ENCODE assay signal across 8 cellular contexts in genomic region chr3:38455639-38456430, GRCh38. TPM values are rescaled to one million over a fixed set of nuclear protein-coding genes. Genes with fewer than 3 reads are reported as not detected.
DNase-seq lines count a peak whose midpoint lies in the region; ATAC-seq, FAIRE-seq and TF ChIP-seq lines count a peak whose summit lies in the region.

No MANE protein-coding gene starts in this region.

- H3K4me2 ChIP-seq in K562 (ENCODE audit: insufficient read depth, low read length) = peak overlapping the region; percentile 89

- CTCF ChIA-PET in K562 (lab: Yijun Ruan, JAX; ENCODE audit: low intra/inter-chr PET ratio) = no interaction called here

- peak in 2 of 4 experiments; percentile 13 to 21 for DNase-seq in K562 (ENCODE audit: extremely low read depth in 1 of 4, low spot score in 3 of 4)
- DNase-seq in left lung = no peak
- DNase-seq in thoracic aorta (ENCODE audit: low spot score) = no peak
- no peak for DNase-seq in NCI-H1436 treated with DMSO at 0.1 percent for 48 hours (lab: John Stamatoyannopoulos, UW)
- DNase-seq in DMS153 treated with DMSO at 0.1 percent for 48 hours (lab: John Stamatoyannopoulos, UW; ENCODE audit: unreplicated experiment) = no peak

- H3K27me3 ChIP-seq in HUES6 (ENCODE audit: control insufficient read depth, insufficient read depth, low read length) (no peaks in the 10 kb centered on the region), K562 (ENCODE audit: control insufficient read depth in 2 of 2, insufficient read depth in 2 of 2, low read length in 2 of 2) (no peaks in the 10 kb centered on the region), left lung (peaks cover 0 to 37% of the 10 kb centered on the region in 2 donors), thoracic aorta (replicated peaks; ENCODE audit: insufficient read depth) (no peaks in the 10 kb centered on the region)

- TF ChIP-seq RAD21 in K562 (CRISPR knock-in tag; conservative IDR thresholded peaks at IDR 0.05 in 1 of 2, IDR thresholded peaks at IDR 0.05 in 1 of 2) = no peak

- no peak for TF ChIP-seq POLR2A in K562 (conservative IDR thresholded peaks at IDR 0.05)

- TF ChIP-seq EP300 in K562 (IDR thresholded peaks at IDR 0.05; ENCODE audit: low read length) = no peak

- POLR2A ChIA-PET in K562 (lab: Yijun Ruan, JAX) = interaction anchor here (0.6 to 1.4 kb wide), 3 partner anchors 10 to 335 kb away, joined by 3 read pairs; no protein-coding TSS in a partner anchor

- no peak for FAIRE-seq in K562 (lab: Jason Lieb, UNC)

- peaks cover 41% of the 10 kb centered on the region for H4K20me1 ChIP-seq in K562 (replicated peaks; ENCODE audit: control insufficient read depth, insufficient read depth, low read length)

- peaks cover 54% of the 10 kb centered on the region for H3K79me2 ChIP-seq in K562 (ENCODE audit: control insufficient read depth, insufficient read depth, low read length)

- H3K27ac ChIP-seq in HUES6 (ENCODE audit: low read depth, low read length) (no peak overlapping the region), K562 (ENCODE audit: extremely low read depth, low read depth, low read length) (no peak overlapping the region), left lung (peak overlapping the region; percentile 35 to 49), thoracic aorta (peak overlapping the region; percentile 51 to 52)

- H3K9ac ChIP-seq in HUES6 (ENCODE audit: low read length) (peak overlapping the region; percentile 65), K562 (ENCODE audit: insufficient read depth in 1 of 2, low read depth in 2 of 2, low read length in 2 of 2) (peak overlapping the region; percentile 92 to 98; a peak in 3 of 4 replicates)

- H3K9me3 ChIP-seq in HUES6 (ENCODE audit: control insufficient read depth, insufficient read depth, low read depth, low read length) (peaks cover 5% of the 10 kb centered on the region), K562 (replicated peaks; ENCODE audit: control insufficient read depth, insufficient read depth, low read depth, low read length) (no peaks in the 10 kb centered on the region), left lung (no peaks in the 10 kb centered on the region), thoracic aorta (no peaks in the 10 kb centered on the region)

- intact Hi-C loops in K562 (cut with micrococcal nuclease) (no loop called here), left lung (cut with DNase I) (no loop called here)

- 25% methylated on average over 14 of the region's 15 CpGs for WGBS in K562 (ENCODE audit: insufficient coverage, low coverage, missing lambda C conversion rate)

- peaks cover 5% of the 10 kb centered on the region for H3K9me1 ChIP-seq in K562 (ENCODE audit: control insufficient read depth, insufficient read depth, low read length)

- BruUV-seq in K562 (replicated peaks; lab: Mats Ljungman, UMichigan) = no TSS peak

- H2AFZ ChIP-seq in K562 (ENCODE audit: low read depth, low read length) = no peak overlapping the region

- ATAC-seq in GM18498 (IDR thresholded peaks at IDR 0.05; ENCODE audit: unreplicated experiment) (peak; percentile 22), K562 (no peak), left lung (peak; percentile 0), thoracic aorta (ENCODE audit: insufficient number of reproducible peaks, low FRiP score, low read depth) (no peak), GM18861 (IDR thresholded peaks at IDR 0.05; ENCODE audit: unreplicated experiment) (no peak)

- H3K4me3 ChIP-seq in HUES6 (ENCODE audit: low read depth, low read length) = peak overlapping the region; percentile 99
- H3K4me3 ChIP-seq in K562 = peak overlapping the region; percentile 72
- peak overlapping the region; percentile 69 to 77 for H3K4me3 ChIP-seq in left lung
- H3K4me3 ChIP-seq in thoracic aorta = peak overlapping the region; percentile 94

- TF ChIP-seq CTCF in K562 (IDR thresholded peaks at IDR 0.05 in 2 of 3, conservative IDR thresholded peaks at IDR 0.05 in 1 of 3; ENCODE audit: insufficient read depth in 2 of 3, low read depth in 1 of 3, low read length in 3 of 3) (no peak), left lung (IDR thresholded peaks at IDR 0.05) (no peak), thoracic aorta (IDR thresholded peaks at IDR 0.05) (no peak)

- H3K36me3 ChIP-seq in HUES6 (ENCODE audit: control insufficient read depth, insufficient read depth, low read length) (no peaks in the 10 kb centered on the region), K562 (ENCODE audit: control insufficient read depth, insufficient read depth, low read length) (no peaks in the 10 kb centered on the region), left lung (no peaks in the 10 kb centered on the region), thoracic aorta (no peaks in the 10 kb centered on the region)

- peaks cover 40% of the 10 kb centered on the region for H3K4me1 ChIP-seq in HUES6 (ENCODE audit: control insufficient read depth, insufficient read depth, low read length)
- peaks cover 27 to 38% of the 10 kb centered on the region in 2 experiments for H3K4me1 ChIP-seq in K562 (replicated peaks in 1 of 2; ENCODE audit: control insufficient read depth in 2 of 2, insufficient read depth in 2 of 2, low read length in 2 of 2)
- H3K4me1 ChIP-seq in left lung = peaks cover 14 to 56% of the 10 kb centered on the region in 2 donors
- peaks cover 18 to 40% of the 10 kb centered on the region in 2 donors for H3K4me1 ChIP-seq in thoracic aorta (ENCODE audit: control insufficient read depth in 1 of 2, low read depth in 2 of 2)

- in situ Hi-C loops in K562 (cut with MboI) = no loop called here

TF ChIP-seq in K562, 482 proteins besides CTCF, POLR2A, EP300 and RAD21 (continues in another document):
- peak; percentile 12; the same call in 1 of the 2 replicates for TF ChIP-seq ZBTB33 (CRISPR knock-in tag; IDR thresholded peaks at IDR 0.05)
- TF ChIP-seq CBX2 (IDR thresholded peaks at IDR 0.05; ENCODE audit: insufficient read depth, low read length, poor library complexity, severe bottlenecking) = no peak

RNA-seq across cellular contexts. Expression of gene ACVR2B, which starts 2.1 kb away (rescaled TPM):
- 35.2 and 42.4 TPM in 2 replicates for total RNA-seq in K562 (2011; cell fraction: chromatin; rRNA removed; ENCODE audit: low replicate concordance)
- 25.3 and 32.5 TPM in 2 replicates for total RNA-seq in K562 (2011; cell fraction: nucleolus; rRNA removed)
- 37.7 and 52.2 TPM in 2 replicates for total RNA-seq in K562 (2011; cell fraction: nucleoplasm; rRNA removed)
- total RNA-seq in K562 (2014; rRNA removed) (10.8 and 11.8 TPM in 2 replicates), K562 (2014; rRNA removed; fragmentation: Illumina TruSeq; extraction: Trizol) (13.9 and 15.0 TPM in 2 replicates), K562 (2015; rRNA removed; fragmentation: Illumina TruSeq; extraction: Trizol) (7.4 and 7.7 TPM in 2 replicates), K562 (2021) (20.5 and 23.7 TPM in 2 replicates), left lung (1 to 10 TPM; 5.2 TPM), thoracic aorta (1 to 10 TPM; 3.7 to 4.0 TPM)
- polyA plus RNA-seq in K562 (2011; rRNA removed) (7.1 and 8.8 TPM in 2 replicates), K562 (2014; fragmentation: Illumina TruSeq; extraction: Trizol) (5.9 and 6.2 TPM in 2 replicates), K562 (2014; fragmentation: Nextera tagmentation; extraction: Ambion mirVana) (1 to 10 TPM; 1.8 to 2.6 TPM), K562 (2014; rRNA removed) (5.5 and 5.8 TPM in 2 replicates)
- 6.7 TPM in 2 replicates for polyA plus RNA-seq in K562 (2011; cell fraction: cytosol; rRNA removed)
- 11.9 and 12.2 TPM in 2 replicates for polyA plus RNA-seq in K562 (2011; cell fraction: nucleus; rRNA removed)
- 4.2 and 7.7 TPM in 2 replicates for polyA plus RNA-seq in K562 (2012)
- polyA minus RNA-seq in K562 (2011; rRNA and poly(A)+ RNA removed) = 31.8 and 35.4 TPM in 2 replicates
- polyA minus RNA-seq in K562 (2011; cell fraction: cytosol; rRNA and poly(A)+ RNA removed) = 23.3 and 29.4 TPM in 2 replicates
- 13.9 and 18.7 TPM in 2 replicates for polyA minus RNA-seq in K562 (2011; cell fraction: nucleus; rRNA and poly(A)+ RNA removed)

RNA-seq across cellular contexts. Expression of gene EXOG, which starts 40.3 kb away (rescaled TPM):
- 28.1 and 64.0 TPM in 2 replicates for total RNA-seq in K562 (2011; cell fraction: chromatin; rRNA removed; ENCODE audit: low replicate concordance)
- 10.8 and 13.6 TPM in 2 replicates for total RNA-seq in K562 (2011; cell fraction: nucleolus; rRNA removed)
- 32.4 and 55.4 TPM in 2 replicates for total RNA-seq in K562 (2011; cell fraction: nucleoplasm; rRNA removed)
- total RNA-seq in K562 (2014; rRNA removed) (9.9 and 10.8 TPM in 2 replicates), K562 (2014; rRNA removed; fragmentation: Illumina TruSeq; extraction: Trizol) (16.3 and 18.1 TPM in 2 replicates), K562 (2015; rRNA removed; fragmentation: Illumina TruSeq; extraction: Trizol) (13.6 and 15.7 TPM in 2 replicates), K562 (2021) (14.4 and 14.5 TPM in 2 replicates), left lung (10 to 100 TPM; 12.8 to 14.4 TPM), thoracic aorta (10 to 100 TPM; 14.9 to 16.3 TPM)
- polyA plus RNA-seq in K562 (2011; rRNA removed) (12.0 and 16.9 TPM in 2 replicates), K562 (2014; fragmentation: Illumina TruSeq; extraction: Trizol) (13.4 and 13.9 TPM in 2 replicates), K562 (2014; fragmentation: Nextera tagmentation; extraction: Ambion mirVana) (10 to 100 TPM; 13.1 to 21.7 TPM), K562 (2014; rRNA removed) (12.9 and 14.8 TPM in 2 replicates)
- 4.1 and 8.2 TPM in 2 replicates for polyA plus RNA-seq in K562 (2011; cell fraction: cytosol; rRNA removed)
- polyA plus RNA-seq in K562 (2011; cell fraction: nucleus; rRNA removed) = 16.3 and 16.8 TPM in 2 replicates
- 10.1 and 10.2 TPM in 2 replicates for polyA plus RNA-seq in K562 (2012)
- polyA minus RNA-seq in K562 (2011; rRNA and poly(A)+ RNA removed) = 12.5 and 13.5 TPM in 2 replicates
- polyA minus RNA-seq in K562 (2011; cell fraction: cytosol; rRNA and poly(A)+ RNA removed) = 3.7 and 5.8 TPM in 2 replicates
- polyA minus RNA-seq in K562 (2011; cell fraction: nucleus; rRNA and poly(A)+ RNA removed) = 8.1 and 12.7 TPM in 2 replicates

Comparison
In these comparisons a context has a peak if more than half of its experiments do, and no peak if none do; other contexts are left out.
1. ATAC-seq: peak in GM18498 (single experiment) and left lung (single experiment); none in K562 (single experiment), thoracic aorta (single experiment) and GM18861 (single experiment).
2. H3K27ac ChIP-seq: peak in left lung (2 of 2) and thoracic aorta (2 of 2); none in HUES6 (single experiment) and K562 (single experiment).
3. Peak in every context shown above with its lines, with median percentiles within 50 percentile points of each other: H3K4me3 ChIP-seq.